In the genomic region with DNA sequence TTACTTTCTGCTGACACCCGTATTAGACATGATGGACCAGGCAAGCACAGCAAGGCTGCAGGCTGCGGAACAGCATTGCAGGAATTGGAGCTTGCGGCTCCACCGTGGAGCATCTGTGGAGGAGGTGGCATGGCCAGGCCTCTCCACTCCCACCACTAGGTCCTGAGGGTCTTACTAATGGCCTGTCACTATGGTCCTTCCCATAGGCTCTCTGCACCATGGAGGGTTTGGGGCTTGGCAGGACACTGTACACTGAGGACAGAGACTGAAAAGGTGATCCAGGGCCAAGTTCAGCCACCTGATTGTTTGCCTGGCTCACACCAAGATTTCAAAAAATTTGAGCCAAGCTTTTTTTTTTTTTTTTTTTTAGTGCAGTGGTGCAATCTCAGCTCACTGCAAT, we compare ENCODE assay signal across 2 cellular contexts.
TF ChIP-seq lines count a peak whose summit lies in the region.

No MANE protein-coding gene starts in this region.

TF ChIP-seq in A549, 52 proteins besides CTCF, POLR2A, EP300 and RAD21:
- TF ChIP-seq HOXB13 (CRISPR knock-in tag; IDR thresholded peaks at IDR 0.05; ENCODE audit: low read depth) (no peak), SMC3 (IDR thresholded peaks at IDR 0.05) (no peak), E2F6 (IDR thresholded peaks at IDR 0.05; ENCODE audit: borderline replicate concordance, low read depth) (no peak), NR3C1 (IDR thresholded peaks at IDR 0.05) (no peak), CHD2 (IDR thresholded peaks at IDR 0.05; ENCODE audit: low read length, partially characterized antibody) (no peak), SREBF2 (IDR thresholded peaks at IDR 0.05) (no peak), MAZ (IDR thresholded peaks at IDR 0.05; ENCODE audit: borderline replicate concordance, low read depth, low read length) (no peak), PBX3 (IDR thresholded peaks at IDR 0.05) (no peak), KDM5A (IDR thresholded peaks at IDR 0.05) (no peak), FOXS1 (CRISPR knock-in tag; IDR thresholded peaks at IDR 0.05) (no peak), BHLHE40 (IDR thresholded peaks at IDR 0.05; ENCODE audit: low read depth, low read length) (no peak), RARB (CRISPR knock-in tag; IDR thresholded peaks at IDR 0.05) (no peak), TFCP2L1 (CRISPR knock-in tag; IDR thresholded peaks at IDR 0.05) (no peak), ZFP36 (IDR thresholded peaks at IDR 0.05; ENCODE audit: borderline replicate concordance, partially characterized antibody) (no peak), CBX2 (IDR thresholded peaks at IDR 0.05; ENCODE audit: borderline replicate concordance, low read depth) (no peak), ESRRA (IDR thresholded peaks at IDR 0.05; ENCODE audit: borderline replicate concordance, low read length) (no peak), GATA3 (IDR thresholded peaks at IDR 0.05; ENCODE audit: borderline replicate concordance) (no peak), JUN (IDR thresholded peaks at IDR 0.05) (no peak), RFX5 (IDR thresholded peaks at IDR 0.05) (no peak)
- TF ChIP-seq, protein P1, sequence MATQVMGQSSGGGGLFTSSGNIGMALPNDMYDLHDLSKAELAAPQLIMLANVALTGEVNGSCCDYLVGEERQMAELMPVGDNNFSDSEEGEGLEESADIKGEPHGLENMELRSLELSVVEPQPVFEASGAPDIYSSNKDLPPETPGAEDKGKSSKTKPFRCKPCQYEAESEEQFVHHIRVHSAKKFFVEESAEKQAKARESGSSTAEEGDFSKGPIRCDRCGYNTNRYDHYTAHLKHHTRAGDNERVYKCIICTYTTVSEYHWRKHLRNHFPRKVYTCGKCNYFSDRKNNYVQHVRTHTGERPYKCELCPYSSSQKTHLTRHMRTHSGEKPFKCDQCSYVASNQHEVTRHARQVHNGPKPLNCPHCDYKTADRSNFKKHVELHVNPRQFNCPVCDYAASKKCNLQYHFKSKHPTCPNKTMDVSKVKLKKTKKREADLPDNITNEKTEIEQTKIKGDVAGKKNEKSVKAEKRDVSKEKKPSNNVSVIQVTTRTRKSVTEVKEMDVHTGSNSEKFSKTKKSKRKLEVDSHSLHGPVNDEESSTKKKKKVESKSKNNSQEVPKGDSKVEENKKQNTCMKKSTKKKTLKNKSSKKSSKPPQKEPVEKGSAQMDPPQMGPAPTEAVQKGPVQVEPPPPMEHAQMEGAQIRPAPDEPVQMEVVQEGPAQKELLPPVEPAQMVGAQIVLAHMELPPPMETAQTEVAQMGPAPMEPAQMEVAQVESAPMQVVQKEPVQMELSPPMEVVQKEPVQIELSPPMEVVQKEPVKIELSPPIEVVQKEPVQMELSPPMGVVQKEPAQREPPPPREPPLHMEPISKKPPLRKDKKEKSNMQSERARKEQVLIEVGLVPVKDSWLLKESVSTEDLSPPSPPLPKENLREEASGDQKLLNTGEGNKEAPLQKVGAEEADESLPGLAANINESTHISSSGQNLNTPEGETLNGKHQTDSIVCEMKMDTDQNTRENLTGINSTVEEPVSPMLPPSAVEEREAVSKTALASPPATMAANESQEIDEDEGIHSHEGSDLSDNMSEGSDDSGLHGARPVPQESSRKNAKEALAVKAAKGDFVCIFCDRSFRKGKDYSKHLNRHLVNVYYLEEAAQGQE (IDR thresholded peaks at IDR 0.05) = no peak

TF ChIP-seq in IMR-90, 13 proteins besides CTCF, POLR2A, EP300 and RAD21:
- TF ChIP-seq RFX5 (IDR thresholded peaks at IDR 0.05; ENCODE audit: low read depth, low read length) (no peak), FOS (IDR thresholded peaks at IDR 0.05; ENCODE audit: low read depth, low read length) (no peak), RCOR1 (IDR thresholded peaks at IDR 0.05; ENCODE audit: insufficient replicate concordance, low read length) (no peak), CEBPB (IDR thresholded peaks at IDR 0.05; ENCODE audit: low read depth, low read length) (no peak), MAFK (IDR thresholded peaks at IDR 0.05; ENCODE audit: low read depth, low read length) (no peak), MXI1 (IDR thresholded peaks at IDR 0.05; ENCODE audit: borderline replicate concordance, low read depth, low read length) (no peak), BHLHE40 (IDR thresholded peaks at IDR 0.05; ENCODE audit: low read depth, low read length) (no peak), CHD1 (IDR thresholded peaks at IDR 0.05; ENCODE audit: low read depth, low read length) (no peak), ELK1 (IDR thresholded peaks at IDR 0.05; ENCODE audit: borderline replicate concordance, low read depth, low read length) (no peak), NFE2L2 (IDR thresholded peaks at IDR 0.05; ENCODE audit: low read depth, low read length) (no peak)
- TF ChIP-seq, protein P2, sequence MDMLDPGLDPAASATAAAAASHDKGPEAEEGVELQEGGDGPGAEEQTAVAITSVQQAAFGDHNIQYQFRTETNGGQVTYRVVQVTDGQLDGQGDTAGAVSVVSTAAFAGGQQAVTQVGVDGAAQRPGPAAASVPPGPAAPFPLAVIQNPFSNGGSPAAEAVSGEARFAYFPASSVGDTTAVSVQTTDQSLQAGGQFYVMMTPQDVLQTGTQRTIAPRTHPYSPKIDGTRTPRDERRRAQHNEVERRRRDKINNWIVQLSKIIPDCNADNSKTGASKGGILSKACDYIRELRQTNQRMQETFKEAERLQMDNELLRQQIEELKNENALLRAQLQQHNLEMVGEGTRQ (IDR thresholded peaks at IDR 0.05; ENCODE audit: low read depth, low read length) = no peak
TF ChIP-seq in IMR-90: peak in this region for 0.
